1 cellular context compared by ENCODE assay signal in genomic region chr6:106528521-106528920, GRCh38.
TF ChIP-seq lines count a peak whose summit lies in the region.

No MANE protein-coding gene starts in this region.

TF ChIP-seq in IMR-90, 13 proteins besides CTCF, POLR2A, EP300 and RAD21 (continued from another document):
- no peak for TF ChIP-seq NFE2L2 (IDR thresholded peaks at IDR 0.05; ENCODE audit: low read depth, low read length)
- TF ChIP-seq MAZ (IDR thresholded peaks at IDR 0.05; ENCODE audit: borderline replicate concordance, low read depth, low read length), result no peak
- TF ChIP-seq MAFK (IDR thresholded peaks at IDR 0.05; ENCODE audit: low read depth, low read length), result no peak
- no peak for TF ChIP-seq BHLHE40 (IDR thresholded peaks at IDR 0.05; ENCODE audit: low read depth, low read length)
- no peak for TF ChIP-seq SMC3 (IDR thresholded peaks at IDR 0.05; ENCODE audit: low read depth, low read length)
- TF ChIP-seq CHD1 (IDR thresholded peaks at IDR 0.05; ENCODE audit: low read depth, low read length), result no peak
